ENCODE assay signal across 15 cellular contexts in the genomic region with DNA sequence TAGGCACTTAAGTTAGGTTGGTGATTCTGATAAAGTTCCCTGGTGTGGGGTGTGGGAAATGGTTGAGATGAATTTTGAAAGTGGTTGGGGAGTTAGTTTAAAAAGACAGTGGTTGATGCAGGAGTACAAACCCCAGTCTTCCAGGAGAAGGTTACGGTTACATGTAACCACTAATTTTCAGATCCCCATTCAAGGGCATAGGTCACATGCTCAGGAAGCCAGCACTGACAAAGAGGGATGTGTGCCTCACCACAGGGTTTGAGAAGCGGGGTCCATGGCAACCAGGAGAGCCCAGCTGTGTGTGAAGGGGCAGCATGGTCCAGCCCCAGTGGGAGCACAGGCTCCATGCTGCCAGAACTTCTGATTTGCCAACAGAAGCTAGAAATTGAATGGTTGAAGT.
DNase-seq lines count a peak whose midpoint lies in the region; ATAC-seq and TF ChIP-seq lines count a peak whose summit lies in the region.
"Had no signal": no experiment of that assay in that cellular context is flagged by ENCODE, and none has a peak within 500 bp of the region (broad histone marks: within the 10 kb centered on the region; RNA-seq: fewer than 3 reads in every experiment).

No MANE protein-coding gene starts in this region.

- BruUV-seq in Calu3 (replicated peaks; lab: Mats Ljungman, UMichigan), result no TSS peak

- H3K4me1 ChIP-seq in mucosa of descending colon (ENCODE audit: low read depth), result no peaks in the 10 kb centered on the region
- H3K4me1 ChIP-seq: adrenal gland had no signal

- POLR2A ChIA-PET in CD4-positive, alpha-beta T cell (lab: Charles Lee), result no interaction called here

- H3K9me3 Mint-ChIP-seq in activated naive CD4-positive, alpha-beta T cell treated with anti-CD3 and anti-CD28 coated beads for 36 hours, result no peaks in the 10 kb centered on the region
- H3K9me3 Mint-ChIP-seq in Calu3 (ENCODE audit: low read depth, unreplicated experiment), result no peaks in the 10 kb centered on the region
- H3K9me3 Mint-ChIP-seq in CD4-positive, alpha-beta T cell, result no peaks in the 10 kb centered on the region
- H3K9me3 Mint-ChIP-seq: T-helper 2 cell treated with Interferon-gamma antibody and Interleukin-4, amounts not matched to agents 5 μg/mL and 100 μg/mL, for 36 hours had no signal

- intact Hi-C loops in mucosa of descending colon (cut with DNase I, micrococcal nuclease), result no loop called here
- intact Hi-C loops in activated naive CD4-positive, alpha-beta T cell treated with anti-CD3 and anti-CD28 coated beads for 36 hours (cut with micrococcal nuclease), result no loop called here
- intact Hi-C loops in Calu3 (cut with micrococcal nuclease; ENCODE audit: unreplicated experiment), result no loop called here
- intact Hi-C loops in CD4-positive, alpha-beta T cell (cut with DNase I, micrococcal nuclease), result no loop called here

- peaks cover 8% of the 10 kb centered on the region for H3K4me1 Mint-ChIP-seq in activated naive CD4-positive, alpha-beta T cell treated with anti-CD3 and anti-CD28 coated beads for 36 hours (ENCODE audit: low read depth)
- no peaks in the 10 kb centered on the region for H3K4me1 Mint-ChIP-seq in Calu3 (ENCODE audit: low read depth, unreplicated experiment)
- no peaks in the 10 kb centered on the region for H3K4me1 Mint-ChIP-seq in CD4-positive, alpha-beta T cell (ENCODE audit: low read depth)

- no peaks in the 10 kb centered on the region for H3K36me3 Mint-ChIP-seq in activated naive CD4-positive, alpha-beta T cell treated with anti-CD3 and anti-CD28 coated beads for 36 hours (ENCODE audit: low read depth)
- no peaks in the 10 kb centered on the region for H3K36me3 Mint-ChIP-seq in Calu3 (ENCODE audit: insufficient read depth, unreplicated experiment)
- no peaks in the 10 kb centered on the region for H3K36me3 Mint-ChIP-seq in CD4-positive, alpha-beta T cell (ENCODE audit: low read depth)

- no peaks in the 10 kb centered on the region for H3K27me3 ChIP-seq in CD4-positive, alpha-beta T cell (ENCODE audit: control insufficient read depth, insufficient read depth, low read length)
- H3K27me3 ChIP-seq: adrenal gland, MG63 had no signal

- H3K9me3 ChIP-seq in mucosa of descending colon, result no peaks in the 10 kb centered on the region
- H3K9me3 ChIP-seq in CD4-positive, alpha-beta T cell (ENCODE audit: control insufficient read depth, low read length), result no peaks in the 10 kb centered on the region
- H3K9me3 ChIP-seq: adrenal gland, MG63 had no signal

- H3K36me3 ChIP-seq in mucosa of descending colon (ENCODE audit: low read depth), result no peaks in the 10 kb centered on the region
- H3K36me3 ChIP-seq: adrenal gland, MG63 had no signal

- no peak for TF ChIP-seq CTCF in mucosa of descending colon (IDR thresholded peaks at IDR 0.05)
- no peak for TF ChIP-seq CTCF in Calu3 (IDR thresholded peaks at IDR 0.05; ENCODE audit: unreplicated experiment)
- no peak for TF ChIP-seq CTCF in CD4-positive, alpha-beta T cell (IDR thresholded peaks at IDR 0.05)

- no peak overlapping the region for H3K27ac ChIP-seq in CD4-positive, alpha-beta T cell (ENCODE audit: low read depth, low read length)

- H3K4me3 Mint-ChIP-seq in activated naive CD4-positive, alpha-beta T cell treated with anti-CD3 and anti-CD28 coated beads for 36 hours, result no peak overlapping the region
- no peak overlapping the region for H3K4me3 Mint-ChIP-seq in Calu3 (ENCODE audit: low read depth, unreplicated experiment)
- H3K4me3 Mint-ChIP-seq in CD4-positive, alpha-beta T cell, result no peak overlapping the region
- H3K4me3 Mint-ChIP-seq: T-helper 2 cell treated with Interferon-gamma antibody and Interleukin-4, amounts not matched to agents 5 μg/mL and 100 μg/mL, for 36 hours had no signal

- peak in 2 of 3 donors; percentile 5 to 25 for DNase-seq in mucosa of descending colon
- no peak for DNase-seq in activated naive CD4-positive, alpha-beta T cell treated with anti-CD3 and anti-CD28 coated beads for 36 hours
- DNase-seq in GDM1 (lab: John Stamatoyannopoulos, UW), result no peak
- no peak for DNase-seq in Calu3
- DNase-seq in CD4-positive, alpha-beta T cell, result no peak
- DNase-seq: activated CD8-positive, alpha-beta memory T cell treated with anti-CD3 and anti-CD28 coated beads, Interleukin-2, amount 50 U/mL, for 48 hours; glutamatergic neuron; MG63; NCI-H82; stimulated activated CD4-positive, alpha-beta T cell treated with anti-CD3 and anti-CD28 coated beads, Interleukin-1b, Interleukin-23, amount 100 ng/mL, for 48 hours had no signal

- H3K27ac Mint-ChIP-seq in activated naive CD4-positive, alpha-beta T cell treated with anti-CD3 and anti-CD28 coated beads for 36 hours, result no peak overlapping the region
- no peak overlapping the region for H3K27ac Mint-ChIP-seq in Calu3 (ENCODE audit: unreplicated experiment)
- no peak overlapping the region for H3K27ac Mint-ChIP-seq in CD4-positive, alpha-beta T cell
- H3K27ac Mint-ChIP-seq: T-helper 2 cell treated with Interferon-gamma antibody and Interleukin-4, amounts not matched to agents 5 μg/mL and 100 μg/mL, for 36 hours had no signal

- no peak overlapping the region for H3K4me3 ChIP-seq in mucosa of descending colon
- H3K4me3 ChIP-seq: adrenal gland, MG63 had no signal

- H3K27me3 Mint-ChIP-seq in activated naive CD4-positive, alpha-beta T cell treated with anti-CD3 and anti-CD28 coated beads for 36 hours (ENCODE audit: low read depth), result no peaks in the 10 kb centered on the region
- no peaks in the 10 kb centered on the region for H3K27me3 Mint-ChIP-seq in Calu3 (ENCODE audit: unreplicated experiment)
- H3K27me3 Mint-ChIP-seq in CD4-positive, alpha-beta T cell, result no peaks in the 10 kb centered on the region

- CTCF ChIA-PET in activated naive CD4-positive, alpha-beta T cell treated with anti-CD3 and anti-CD28 coated beads for 36 hours (lab: Charles Lee), result no interaction called here
- CTCF ChIA-PET in Calu3 (lab: Charles Lee), result no interaction called here
- CTCF ChIA-PET in CD4-positive, alpha-beta T cell (lab: Charles Lee), result no interaction called here

- ATAC-seq in GM18861 (IDR thresholded peaks at IDR 0.05; ENCODE audit: unreplicated experiment), result peak; percentile 62
- peak; percentile 74 for ATAC-seq in GM21619 (IDR thresholded peaks at IDR 0.05; ENCODE audit: unreplicated experiment)
- ATAC-seq in HG03342 (IDR thresholded peaks at IDR 0.05; ENCODE audit: unreplicated experiment), result peak; percentile 69
- peak; percentile 18 for ATAC-seq in mucosa of descending colon
- no peak for ATAC-seq in CD4-positive, alpha-beta T cell (ENCODE audit: poor library complexity)

Comparison
In these comparisons a context has a peak if more than half of its experiments do, and no peak if none do; other contexts are left out.
1. DNase-seq: peak in mucosa of descending colon (2 of 3); none in activated naive CD4-positive, alpha-beta T cell treated with anti-CD3 and anti-CD28 coated beads for 36 hours (single experiment), GDM1 (single experiment), Calu3 (single experiment) and CD4-positive, alpha-beta T cell (0 of 10).